In the genomic region with DNA sequence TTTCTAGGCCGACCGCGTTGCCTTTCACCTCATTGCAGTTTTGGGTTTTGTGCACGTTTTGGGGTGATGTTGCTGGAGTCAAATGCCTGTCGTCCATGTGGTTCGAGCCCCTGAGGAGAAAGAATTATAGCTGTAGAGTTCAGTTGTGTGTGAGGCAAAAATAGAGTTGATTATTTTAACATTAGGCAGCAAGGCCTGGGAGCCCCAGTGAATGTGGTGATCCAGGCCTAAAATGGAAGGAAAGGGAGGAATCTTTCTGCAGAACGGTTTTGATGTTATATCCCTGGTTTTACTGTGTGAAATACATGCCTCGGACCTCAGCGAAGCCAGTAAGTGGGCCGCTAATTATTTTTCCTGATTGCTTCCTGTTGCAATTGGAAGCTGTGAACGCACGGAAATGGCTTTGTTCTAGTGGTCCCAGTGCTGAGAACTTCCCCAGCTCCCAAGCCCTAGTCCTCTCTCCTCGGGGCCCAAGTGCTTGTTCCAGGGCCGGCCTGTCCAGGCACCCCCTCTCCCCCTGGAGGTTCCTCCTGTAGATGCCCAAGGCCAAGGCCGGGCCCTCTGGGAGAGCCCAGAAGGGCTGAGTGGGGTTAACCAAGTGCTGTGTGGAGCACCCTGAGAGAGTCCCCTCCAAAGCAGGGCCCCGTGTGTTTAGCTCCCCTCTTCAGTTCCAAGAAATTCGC, we compare ENCODE assay signal across 8 cellular contexts. TPM values are rescaled to one million over a fixed set of nuclear protein-coding genes. Genes with fewer than 3 reads are reported as not detected.
A peak's percentile ranks its signal among the peaks of the same experiment; 100 is the strongest.
DNase-seq lines count a peak whose midpoint lies in the region; ATAC-seq and TF ChIP-seq lines count a peak whose summit lies in the region.

No MANE protein-coding gene starts in this region.

- TSS peak; percentile 30 for BruUV-seq in mammary epithelial cell (replicated peaks; lab: Mats Ljungman, UMichigan)

- TF ChIP-seq CTCF in mammary epithelial cell (conservative IDR thresholded peaks at IDR 0.05 in 1 of 2, IDR thresholded peaks at IDR 0.05 in 1 of 2; ENCODE audit: extremely low read depth in 1 of 2, insufficient read depth in 1 of 2, low read depth in 1 of 2, low read length in 2 of 2) (peak in 1 of 2 donors; percentile 18), mucosa of descending colon (IDR thresholded peaks at IDR 0.05) (no peak)

- H3K27ac ChIP-seq in mammary epithelial cell (ENCODE audit: insufficient read depth, low read depth, low read length): peak overlapping the region; percentile 69

- H3K36me3 ChIP-seq in mammary epithelial cell (ENCODE audit: insufficient read depth, low read length): no peaks in the 10 kb centered on the region
- H3K36me3 ChIP-seq in mucosa of descending colon (ENCODE audit: low read depth): no peaks in the 10 kb centered on the region

- H2AFZ ChIP-seq in mammary epithelial cell (ENCODE audit: low read depth, low read length): peak overlapping the region; percentile 70

- intact Hi-C loops in mammary epithelial cell (cut with micrococcal nuclease): loop anchor here (1.0 to 2.0 kb wide), 2 partner anchors 24 to 40 kb away; no protein-coding TSS in a partner anchor
- intact Hi-C loops in mucosa of descending colon (cut with DNase I, micrococcal nuclease): loop anchor here in 1 of 2 donors (10.0 kb wide), 1 partner anchor 70 kb away; no protein-coding TSS in a partner anchor

- peak; percentile 9 for ATAC-seq in mucosa of descending colon
- ATAC-seq in GM21717 (IDR thresholded peaks at IDR 0.05; ENCODE audit: unreplicated experiment): no peak
- ATAC-seq in HG02885 (IDR thresholded peaks at IDR 0.05; ENCODE audit: poor library complexity, unreplicated experiment): no peak

- WGBS in mammary epithelial cell (ENCODE audit: low coverage, missing lambda C conversion rate): 0% methylated on average over 14 of the region's 17 CpGs

- H4K20me1 ChIP-seq in mammary epithelial cell (ENCODE audit: insufficient read depth, low read length): no peaks in the 10 kb centered on the region

- CTCF ChIA-PET in mammary epithelial cell (lab: Charles Lee; ENCODE audit: low non-redundant PET): no interaction called here

- H3K9ac ChIP-seq in mammary epithelial cell (ENCODE audit: insufficient read depth, low read length): peak overlapping the region; percentile 60

- H3K79me2 ChIP-seq in mammary epithelial cell (ENCODE audit: insufficient read depth, low read length): peaks cover 63% of the 10 kb centered on the region

- H3K4me1 ChIP-seq in mammary epithelial cell (ENCODE audit: insufficient read depth, low read length) (peaks cover 38% of the 10 kb centered on the region), mucosa of descending colon (ENCODE audit: low read depth) (peaks cover 43% of the 10 kb centered on the region)

- dilution Hi-C loops in mammary epithelial cell (cut with HindIII; ENCODE audit: low sequenced_read_pairs): no loop called here

- H3K9me3 ChIP-seq in mammary epithelial cell (replicated peaks; ENCODE audit: insufficient read depth, low read length) (no peaks in the 10 kb centered on the region), mucosa of descending colon (no peaks in the 10 kb centered on the region)

- H3K27me3 ChIP-seq in mammary epithelial cell (ENCODE audit: insufficient read depth, low read length): no peaks in the 10 kb centered on the region

- in situ Hi-C loops in mammary epithelial cell (cut with MboI; ENCODE audit: low sequenced_read_pairs in 2 of 2): no loop called here

- peak; percentile 24 for DNase-seq in AG08395 (ENCODE audit: low spot score)
- DNase-seq in HuH-7.5 (ENCODE audit: low spot score): peak; percentile 77
- DNase-seq in mammary epithelial cell: no peak
- peak in 2 of 3 donors; percentile 57 to 58 for DNase-seq in mucosa of descending colon
- DNase-seq in HuH-7 (ENCODE audit: low spot score): no peak
- DNase-seq in GM03348 (ENCODE audit: low spot score): no peak

- H3K4me2 ChIP-seq in mammary epithelial cell (ENCODE audit: insufficient read depth, low read depth, low read length): peak overlapping the region; percentile 92

- H3K4me3 ChIP-seq in mammary epithelial cell (replicated peaks in 1 of 3; ENCODE audit: insufficient read depth in 1 of 3, low read depth in 2 of 3, low read length in 3 of 3) (peak overlapping the region; percentile 62 to 67 (median 64)), mucosa of descending colon (no peak overlapping the region)

RNA-seq across cellular contexts. Expression of a gene that starts 2.0 kb away (rescaled TPM):
- 10 to 100 TPM; 32.6 to 41.7 TPM for total RNA-seq in mammary epithelial cell
- 13.5 TPM for polyA plus RNA-seq in mammary epithelial cell
- 19.7 TPM for polyA minus RNA-seq in mammary epithelial cell
- 100 to 1,000 TPM in 2 of 3 donors, 10 to 100 TPM in 1; 83.7 to 113 (median 103) TPM for total RNA-seq in mucosa of descending colon

RNA-seq across cellular contexts. Expression of a gene that starts 42.6 kb away (rescaled TPM):
- total RNA-seq in mammary epithelial cell (10 to 100 TPM; 30.2 to 64.3 TPM), mucosa of descending colon (10 to 100 TPM; 51.8 to 83.2 (median 53.2) TPM)
- polyA plus RNA-seq in mammary epithelial cell: 46.5 TPM
- 47.1 TPM for polyA minus RNA-seq in mammary epithelial cell

Comparison
In these comparisons a context has a peak if more than half of its experiments do, and no peak if none do; other contexts are left out.
1. DNase-seq: peak in AG08395 (single experiment), HuH-7.5 (single experiment) and mucosa of descending colon (2 of 3); none in mammary epithelial cell (single experiment), HuH-7 (single experiment) and GM03348 (single experiment).